17 cellular contexts compared by ENCODE assay signal in genomic region chr11:125542709-125543108, GRCh38.
"Had no signal": no experiment of that assay in that cellular context is flagged by ENCODE, and none has a peak within 500 bp of the region (broad histone marks: within the 10 kb centered on the region; RNA-seq: fewer than 3 reads in every experiment).

No MANE protein-coding gene starts in this region.

- H3K4me3 ChIP-seq: cardiac muscle cell, PC-9 had no signal

- H3K27ac ChIP-seq: cardiac muscle cell, PC-9 had no signal

- DNase-seq: activated CD4-positive, alpha-beta memory T cell treated with anti-CD3 and anti-CD28 coated beads for 36 hours; activated CD4-positive, alpha-beta T cell treated with anti-CD3 and anti-CD28 coated beads, Interleukin-2, amount 10 ng/mL, durations not matched to agents 7 days and 5 days; activated CD8-positive, alpha-beta memory T cell treated with anti-CD3 and anti-CD28 coated beads for 24 hours; activated gamma-delta T cell; activated naive CD4-positive, alpha-beta T cell treated with anti-CD3 and anti-CD28 coated beads for 36 hours; activated T-cell treated with anti-CD3 and anti-CD28 coated beads, Interleukin-2, amount 50 U/mL, for 4 hours; amygdala; Karpas-422; NCI-H1105; NCI-H1436; NCI-H1694 treated with DMSO at 0.1 percent for 48 hours; NCI-H2081; NCI-H510A treated with DMSO at 0.1 percent for 48 hours; NCI-H69; PC-9; SHP77 treated with DMSO at 0.1 percent for 48 hours had no signal

- H3K27me3 ChIP-seq: cardiac muscle cell had no signal

- H3K36me3 ChIP-seq: cardiac muscle cell had no signal
